Comparison of ENCODE assay signal across 1 cellular context in the genomic region with DNA sequence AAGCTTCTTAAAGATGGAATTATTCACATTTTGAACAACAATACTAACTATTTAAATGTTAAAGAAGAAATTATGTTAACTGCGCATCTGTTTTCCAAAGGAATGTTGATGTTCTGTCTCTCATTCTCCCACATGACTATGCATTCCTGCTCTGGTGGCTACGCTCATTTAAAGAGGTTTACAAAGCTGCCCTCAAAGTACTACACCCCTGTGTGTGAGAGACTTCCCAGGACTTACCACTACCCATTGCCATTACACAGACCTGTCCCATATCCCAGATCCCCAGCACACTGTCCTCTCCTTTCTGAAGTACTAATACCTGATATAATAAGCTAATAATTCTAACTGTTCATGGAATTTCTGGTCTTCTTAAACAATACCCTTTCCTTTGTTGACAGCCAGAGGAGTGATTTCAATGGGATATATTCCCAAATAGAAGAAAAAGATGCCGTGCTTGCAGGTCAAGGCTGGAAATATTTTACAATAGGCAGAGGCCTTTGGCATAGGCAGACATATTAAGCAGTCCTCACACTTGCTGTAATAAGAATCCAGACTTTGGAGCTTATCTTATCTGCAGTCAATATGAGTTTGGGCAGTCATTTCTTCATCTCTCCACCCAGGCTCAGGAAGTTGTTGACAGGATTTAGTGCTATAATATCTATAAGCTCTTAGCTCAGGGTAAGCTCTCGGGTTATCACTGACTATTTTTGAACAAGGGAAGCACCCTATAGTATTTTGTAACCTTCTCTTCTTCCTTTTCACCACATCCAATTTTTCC.
TF ChIP-seq lines count a peak whose summit lies in the region.

No MANE protein-coding gene starts in this region.

TF ChIP-seq in GM23338, 12 proteins besides CTCF, POLR2A, EP300 and RAD21 (continued from another document):
- no peak for TF ChIP-seq ZNF462 (CRISPR knock-in tag; IDR thresholded peaks at IDR 0.05)
- no peak for TF ChIP-seq EZH2 (IDR thresholded peaks at IDR 0.05; ENCODE audit: low read depth, unreplicated experiment)
- no peak for TF ChIP-seq ZNF331 (CRISPR knock-in tag; IDR thresholded peaks at IDR 0.05; ENCODE audit: low read depth)
TF ChIP-seq in GM23338: peak in this region for 0.
